Comparison of ENCODE assay signal across 1 cellular context in genomic region chr9:32117291-32117690, GRCh38.
TF ChIP-seq lines count a peak whose summit lies in the region.

No MANE protein-coding gene starts in this region.

TF ChIP-seq in GM23338, 12 proteins besides CTCF, POLR2A, EP300 and RAD21 (continued from another document):
- TF ChIP-seq, protein P1, sequence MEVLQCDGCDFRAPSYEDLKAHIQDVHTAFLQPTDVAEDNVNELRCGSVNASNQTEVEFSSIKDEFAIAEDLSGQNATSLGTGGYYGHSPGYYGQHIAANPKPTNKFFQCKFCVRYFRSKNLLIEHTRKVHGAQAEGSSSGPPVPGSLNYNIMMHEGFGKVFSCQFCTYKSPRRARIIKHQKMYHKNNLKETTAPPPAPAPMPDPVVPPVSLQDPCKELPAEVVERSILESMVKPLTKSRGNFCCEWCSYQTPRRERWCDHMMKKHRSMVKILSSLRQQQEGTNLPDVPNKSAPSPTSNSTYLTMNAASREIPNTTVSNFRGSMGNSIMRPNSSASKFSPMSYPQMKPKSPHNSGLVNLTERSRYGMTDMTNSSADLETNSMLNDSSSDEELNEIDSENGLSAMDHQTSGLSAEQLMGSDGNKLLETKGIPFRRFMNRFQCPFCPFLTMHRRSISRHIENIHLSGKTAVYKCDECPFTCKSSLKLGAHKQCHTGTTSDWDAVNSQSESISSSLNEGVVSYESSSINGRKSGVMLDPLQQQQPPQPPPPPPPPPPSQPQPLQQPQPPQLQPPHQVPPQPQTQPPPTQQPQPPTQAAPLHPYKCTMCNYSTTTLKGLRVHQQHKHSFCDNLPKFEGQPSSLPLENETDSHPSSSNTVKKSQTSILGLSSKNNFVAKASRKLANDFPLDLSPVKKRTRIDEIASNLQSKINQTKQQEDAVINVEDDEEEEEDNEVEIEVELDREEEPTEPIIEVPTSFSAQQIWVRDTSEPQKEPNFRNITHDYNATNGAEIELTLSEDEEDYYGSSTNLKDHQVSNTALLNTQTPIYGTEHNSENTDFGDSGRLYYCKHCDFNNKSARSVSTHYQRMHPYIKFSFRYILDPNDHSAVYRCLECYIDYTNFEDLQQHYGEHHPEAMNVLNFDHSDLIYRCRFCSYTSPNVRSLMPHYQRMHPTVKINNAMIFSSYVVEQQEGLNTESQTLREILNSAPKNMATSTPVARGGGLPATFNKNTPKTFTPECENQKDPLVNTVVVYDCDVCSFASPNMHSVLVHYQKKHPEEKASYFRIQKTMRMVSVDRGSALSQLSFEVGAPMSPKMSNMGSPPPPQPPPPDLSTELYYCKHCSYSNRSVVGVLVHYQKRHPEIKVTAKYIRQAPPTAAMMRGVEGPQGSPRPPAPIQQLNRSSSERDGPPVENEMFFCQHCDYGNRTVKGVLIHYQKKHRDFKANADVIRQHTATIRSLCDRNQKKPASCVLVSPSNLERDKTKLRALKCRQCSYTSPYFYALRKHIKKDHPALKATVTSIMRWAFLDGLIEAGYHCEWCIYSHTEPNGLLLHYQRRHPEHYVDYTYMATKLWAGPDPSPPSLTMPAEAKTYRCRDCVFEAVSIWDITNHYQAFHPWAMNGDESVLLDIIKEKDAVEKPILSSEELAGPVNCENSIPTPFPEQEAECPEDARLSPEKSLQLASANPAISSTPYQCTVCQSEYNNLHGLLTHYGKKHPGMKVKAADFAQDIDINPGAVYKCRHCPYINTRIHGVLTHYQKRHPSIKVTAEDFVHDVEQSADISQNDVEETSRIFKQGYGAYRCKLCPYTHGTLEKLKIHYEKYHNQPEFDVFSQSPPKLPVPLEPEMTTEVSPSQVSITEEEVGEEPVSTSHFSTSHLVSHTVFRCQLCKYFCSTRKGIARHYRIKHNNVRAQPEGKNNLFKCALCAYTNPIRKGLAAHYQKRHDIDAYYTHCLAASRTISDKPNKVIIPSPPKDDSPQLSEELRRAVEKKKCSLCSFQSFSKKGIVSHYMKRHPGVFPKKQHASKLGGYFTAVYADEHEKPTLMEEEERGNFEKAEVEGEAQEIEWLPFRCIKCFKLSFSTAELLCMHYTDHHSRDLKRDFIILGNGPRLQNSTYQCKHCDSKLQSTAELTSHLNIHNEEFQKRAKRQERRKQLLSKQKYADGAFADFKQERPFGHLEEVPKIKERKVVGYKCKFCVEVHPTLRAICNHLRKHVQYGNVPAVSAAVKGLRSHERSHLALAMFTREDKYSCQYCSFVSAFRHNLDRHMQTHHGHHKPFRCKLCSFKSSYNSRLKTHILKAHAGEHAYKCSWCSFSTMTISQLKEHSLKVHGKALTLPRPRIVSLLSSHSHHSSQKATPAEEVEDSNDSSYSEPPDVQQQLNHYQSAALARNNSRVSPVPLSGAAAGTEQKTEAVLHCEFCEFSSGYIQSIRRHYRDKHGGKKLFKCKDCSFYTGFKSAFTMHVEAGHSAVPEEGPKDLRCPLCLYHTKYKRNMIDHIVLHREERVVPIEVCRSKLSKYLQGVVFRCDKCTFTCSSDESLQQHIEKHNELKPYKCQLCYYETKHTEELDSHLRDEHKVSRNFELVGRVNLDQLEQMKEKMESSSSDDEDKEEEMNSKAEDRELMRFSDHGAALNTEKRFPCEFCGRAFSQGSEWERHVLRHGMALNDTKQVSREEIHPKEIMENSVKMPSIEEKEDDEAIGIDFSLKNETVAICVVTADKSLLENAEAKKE (CRISPR knock-in tag; IDR thresholded peaks at IDR 0.05): no peak
- TF ChIP-seq JUNB (IDR thresholded peaks at IDR 0.05; ENCODE audit: unreplicated experiment) (no peak), STAT1 (IDR thresholded peaks at IDR 0.05; ENCODE audit: unreplicated experiment) (no peak), CREB1 (CRISPR knock-in tag; IDR thresholded peaks at IDR 0.05; ENCODE audit: low read depth) (no peak), ZNF331 (CRISPR knock-in tag; IDR thresholded peaks at IDR 0.05; ENCODE audit: low read depth) (no peak), ZNF114 (CRISPR knock-in tag; IDR thresholded peaks at IDR 0.05) (no peak), EZH2phosphoT487 (IDR thresholded peaks at IDR 0.05; ENCODE audit: unreplicated experiment) (no peak), EZH2 (IDR thresholded peaks at IDR 0.05; ENCODE audit: low read depth, unreplicated experiment) (no peak), ETS1 (IDR thresholded peaks at IDR 0.05) (no peak)
